ENCODE assay signal across 22 cellular contexts in the genomic region with DNA sequence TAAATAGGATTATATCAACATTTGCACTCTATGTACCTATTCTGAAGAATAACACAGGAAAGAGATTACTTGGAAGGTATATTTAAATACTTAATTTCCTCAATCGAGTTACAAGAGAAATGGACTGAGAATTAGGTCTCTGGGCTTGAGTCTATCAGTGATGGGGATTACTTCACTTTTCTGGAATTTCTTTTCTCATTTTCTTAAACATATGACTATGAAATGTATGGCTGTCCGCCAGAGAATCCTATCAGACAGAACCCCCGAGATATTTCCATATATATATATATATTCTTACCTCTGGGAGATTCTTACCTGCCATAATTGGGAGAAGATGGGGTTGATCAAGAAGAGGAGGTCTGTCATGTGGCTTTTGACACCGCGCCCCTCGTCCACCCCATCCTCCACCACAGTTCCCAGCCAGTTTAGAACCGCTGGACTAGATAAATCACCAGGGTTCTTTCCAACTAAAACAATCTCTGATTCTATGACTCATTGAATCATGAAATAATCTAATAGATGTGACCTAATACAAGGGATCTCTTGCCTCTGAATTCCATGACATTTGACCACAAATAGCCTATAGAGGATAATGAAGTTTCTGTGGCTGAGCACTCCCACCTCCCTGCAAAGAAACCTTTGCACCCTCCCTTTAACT.
A peak's percentile ranks its signal among the peaks of the same experiment; 100 is the strongest.
DNase-seq lines count a peak whose midpoint lies in the region; ATAC-seq and TF ChIP-seq lines count a peak whose summit lies in the region.
"Had no signal": no experiment of that assay in that cellular context is flagged by ENCODE, and none has a peak within 500 bp of the region (broad histone marks: within the 10 kb centered on the region; RNA-seq: fewer than 3 reads in every experiment).

No MANE protein-coding gene starts in this region.

- H3K4me3 Mint-ChIP-seq in mesothelial cell of epicardium: no peak overlapping the region
- H3K4me3 Mint-ChIP-seq in CD4-positive, alpha-beta memory T cell: no peak overlapping the region
- H3K4me3 Mint-ChIP-seq: immature natural killer cell, T-cell had no signal

- no peaks in the 10 kb centered on the region for H3K36me3 ChIP-seq in RWPE2 (ENCODE audit: low read depth)
- no peaks in the 10 kb centered on the region for H3K36me3 ChIP-seq in CD4-positive, alpha-beta memory T cell (ENCODE audit: insufficient read depth, low read length)
- H3K36me3 ChIP-seq: ascending aorta, BLaER1, Peyer's patch, upper lobe of left lung, WERI-Rb-1 had no signal

- peaks cover 7% of the 10 kb centered on the region for H3K27me3 Mint-ChIP-seq in mesothelial cell of epicardium (ENCODE audit: low read depth)
- H3K27me3 Mint-ChIP-seq in CD4-positive, alpha-beta memory T cell: peaks cover 3 to 24% of the 10 kb centered on the region in 2 donors

- CTCF ChIA-PET in CD4-positive, alpha-beta memory T cell (lab: Charles Lee; ENCODE audit: partially characterized antibody): no interaction called here

- TF ChIP-seq CTCF in RWPE2 (IDR thresholded peaks at IDR 0.05; ENCODE audit: poor library complexity, severe bottlenecking) (no peak), fibroblast of mammary gland (conservative IDR thresholded peaks at IDR 0.05; ENCODE audit: control insufficient read depth, insufficient read depth, low read depth, low read length) (no peak), mesothelial cell of epicardium (IDR thresholded peaks at IDR 0.05; ENCODE audit: unreplicated experiment) (no peak)

- intact Hi-C loops in CD4-positive, alpha-beta memory T cell (cut with micrococcal nuclease): no loop called here

- H3K36me3 Mint-ChIP-seq in mesothelial cell of epicardium: peaks cover 2% of the 10 kb centered on the region
- no peaks in the 10 kb centered on the region for H3K36me3 Mint-ChIP-seq in CD4-positive, alpha-beta memory T cell
- H3K36me3 Mint-ChIP-seq: immature natural killer cell had no signal

- H3K27ac ChIP-seq in RWPE2 (ENCODE audit: poor library complexity, severe bottlenecking): peak overlapping the region; percentile 57
- no peak overlapping the region for H3K27ac ChIP-seq in CD4-positive, alpha-beta memory T cell (ENCODE audit: low read depth, low read length)
- H3K27ac ChIP-seq: ascending aorta, BLaER1, dorsolateral prefrontal cortex, HL-60, Peyer's patch, upper lobe of left lung, WERI-Rb-1 had no signal

- no peaks in the 10 kb centered on the region for H3K27me3 ChIP-seq in RWPE2 (ENCODE audit: insufficient read depth, poor library complexity, severe bottlenecking)
- H3K27me3 ChIP-seq in CD4-positive, alpha-beta memory T cell (ENCODE audit: insufficient read depth, low read length): no peaks in the 10 kb centered on the region
- H3K27me3 ChIP-seq: ascending aorta, BLaER1, Peyer's patch, upper lobe of left lung had no signal

- peak overlapping the region; percentile 52 for H3K27ac Mint-ChIP-seq in mesothelial cell of epicardium
- H3K27ac Mint-ChIP-seq in CD4-positive, alpha-beta memory T cell: no peak overlapping the region
- H3K27ac Mint-ChIP-seq: immature natural killer cell, T-cell had no signal

- H3K4me1 ChIP-seq in RWPE2 (ENCODE audit: insufficient read depth, poor library complexity, severe bottlenecking): peaks cover 14% of the 10 kb centered on the region
- H3K4me1 ChIP-seq in CD4-positive, alpha-beta memory T cell (ENCODE audit: insufficient read depth, low read length): no peaks in the 10 kb centered on the region
- H3K4me1 ChIP-seq: ascending aorta, BLaER1, Peyer's patch, upper lobe of left lung had no signal

- peaks cover 7% of the 10 kb centered on the region for H3K9me3 Mint-ChIP-seq in mesothelial cell of epicardium
- H3K9me3 Mint-ChIP-seq in CD4-positive, alpha-beta memory T cell: peaks cover 0 to 13% (median 2%) of the 10 kb centered on the region in 8 donors

- peaks cover 4% of the 10 kb centered on the region for H3K4me1 Mint-ChIP-seq in mesothelial cell of epicardium
- no peaks in the 10 kb centered on the region for H3K4me1 Mint-ChIP-seq in CD4-positive, alpha-beta memory T cell
- H3K4me1 Mint-ChIP-seq: immature natural killer cell, T-cell had no signal

- no peaks in the 10 kb centered on the region for H3K9me3 ChIP-seq in RWPE2 (ENCODE audit: severe bottlenecking)
- H3K9me3 ChIP-seq in CD4-positive, alpha-beta memory T cell (ENCODE audit: control insufficient read depth in 1 of 2, low read length in 2 of 2): no peaks in the 10 kb centered on the region
- H3K9me3 ChIP-seq: ascending aorta had no signal

- in situ Hi-C loops in G401 (cut with HindIII; ENCODE audit: low sequenced_read_pairs): no loop called here

- peak; percentile 9 for DNase-seq in AG20443 (ENCODE audit: low spot score)
- DNase-seq in RWPE2 (ENCODE audit: low spot score): no peak
- DNase-seq in fibroblast of mammary gland (ENCODE audit: low read depth): peak; percentile 84
- no peak for DNase-seq in mesothelial cell of epicardium (ENCODE audit: low spot score in 2 of 2, unreplicated experiment in 2 of 2)
- no peak for DNase-seq in G401 (ENCODE audit: low spot score)
- no peak for DNase-seq in COLO668 (lab: John Stamatoyannopoulos, UW; ENCODE audit: unreplicated experiment)
- no peak for DNase-seq in CD4-positive, alpha-beta memory T cell
- DNase-seq: activated CD8-positive, alpha-beta memory T cell treated with anti-CD3 and anti-CD28 coated beads for 24 hours; DND-41; dorsolateral prefrontal cortex; immature natural killer cell; NCI-H146; Peyer's patch; stimulated activated naive CD4-positive, alpha-beta T cell treated with Interleukin-2 at 50 U/mL for 16 hours; T-cell; upper lobe of left lung; WERI-Rb-1 had no signal

- peak; percentile 59 for ATAC-seq in RWPE2 (ENCODE audit: low read depth)
- ATAC-seq in GM18520 (IDR thresholded peaks at IDR 0.05; ENCODE audit: unreplicated experiment): no peak
- ATAC-seq: GM12878, T-cell had no signal

- POLR2A ChIA-PET in CD4-positive, alpha-beta memory T cell (lab: Charles Lee; ENCODE audit: partially characterized antibody): no interaction called here

- no peak overlapping the region for H3K4me3 ChIP-seq in RWPE2 (ENCODE audit: severe bottlenecking)
- H3K4me3 ChIP-seq in fibroblast of mammary gland (ENCODE audit: control insufficient read depth, low read depth, low read length): no peak overlapping the region
- H3K4me3 ChIP-seq in CD4-positive, alpha-beta memory T cell (ENCODE audit: low read length in 2 of 2): no peak overlapping the region
- H3K4me3 ChIP-seq: ascending aorta, BLaER1, dorsolateral prefrontal cortex, GM12878, Peyer's patch, upper lobe of left lung had no signal

Comparison
In these comparisons a context has a peak if more than half of its experiments do, and no peak if none do; other contexts are left out.
1. DNase-seq: peak in AG20443 (single experiment) and fibroblast of mammary gland (single experiment); none in RWPE2 (single experiment), mesothelial cell of epicardium (0 of 2), G401 (single experiment), COLO668 (single experiment) and CD4-positive, alpha-beta memory T cell (0 of 5).